In genomic region chr22:38824587-38824986, GRCh38 we compare ENCODE assay signal across 8 cellular contexts. TPM values are rescaled to one million over a fixed set of nuclear protein-coding genes. Genes with fewer than 3 reads are reported as not detected.
A peak's percentile ranks its signal among the peaks of the same experiment; 100 is the strongest.
DNase-seq lines count a peak whose midpoint lies in the region; ATAC-seq and TF ChIP-seq lines count a peak whose summit lies in the region.

No MANE protein-coding gene starts in this region.

- H3K36me3 Mint-ChIP-seq in Calu3 (ENCODE audit: insufficient read depth, unreplicated experiment) = no peaks in the 10 kb centered on the region
- no peaks in the 10 kb centered on the region for H3K36me3 Mint-ChIP-seq in activated CD4-positive, alpha-beta T cell treated with anti-CD3 and anti-CD28 coated beads, Interleukin-2, amount 10 ng/mL, durations not matched to agents 7 days and 5 days (ENCODE audit: low read depth)
- peaks cover 0 to 3% (median 2%) of the 10 kb centered on the region in 3 donors for H3K36me3 Mint-ChIP-seq in naive thymus-derived CD8-positive, alpha-beta T cell

- peaks cover 68% of the 10 kb centered on the region for H3K27me3 Mint-ChIP-seq in Calu3 (ENCODE audit: unreplicated experiment)
- H3K27me3 Mint-ChIP-seq in activated CD4-positive, alpha-beta T cell treated with anti-CD3 and anti-CD28 coated beads, Interleukin-2, amount 10 ng/mL, durations not matched to agents 7 days and 5 days = no peaks in the 10 kb centered on the region
- H3K27me3 Mint-ChIP-seq in naive thymus-derived CD8-positive, alpha-beta T cell = no peaks in the 10 kb centered on the region

- CTCF ChIA-PET in Calu3 (lab: Charles Lee) = no interaction called here
- CTCF ChIA-PET in activated CD4-positive, alpha-beta T cell treated with anti-CD3 and anti-CD28 coated beads, Interleukin-2, amount 10 ng/mL, durations not matched to agents 7 days and 5 days (lab: Charles Lee) = interaction anchor here (0.8 to 1.0 kb wide), 2 partner anchors 15 to 86 kb away, joined by 4 to 5 read pairs; no protein-coding TSS in a partner anchor

- H3K36me3 ChIP-seq in BE2C = no peaks in the 10 kb centered on the region

- no TSS peak for BruUV-seq in Calu3 (replicated peaks; lab: Mats Ljungman, UMichigan)

- no peaks in the 10 kb centered on the region for H3K9me3 Mint-ChIP-seq in Calu3 (ENCODE audit: low read depth, unreplicated experiment)
- H3K9me3 Mint-ChIP-seq in activated CD4-positive, alpha-beta T cell treated with anti-CD3 and anti-CD28 coated beads, Interleukin-2, amount 10 ng/mL, durations not matched to agents 7 days and 5 days = no peaks in the 10 kb centered on the region
- H3K9me3 Mint-ChIP-seq in naive thymus-derived CD8-positive, alpha-beta T cell = no peaks in the 10 kb centered on the region

- POLR2A ChIA-PET in activated CD4-positive, alpha-beta T cell treated with anti-CD3 and anti-CD28 coated beads, Interleukin-2, amount 10 ng/mL, durations not matched to agents 7 days and 5 days (lab: Charles Lee) = no interaction called here
- POLR2A ChIA-PET in naive thymus-derived CD8-positive, alpha-beta T cell (lab: Charles Lee) = interaction anchor here (0.6 kb wide), 1 partner anchor 11 kb away, joined by 4 read pairs; no protein-coding TSS in a partner anchor

- H3K4me1 Mint-ChIP-seq in Calu3 (ENCODE audit: low read depth, unreplicated experiment) = no peaks in the 10 kb centered on the region
- no peaks in the 10 kb centered on the region for H3K4me1 Mint-ChIP-seq in activated CD4-positive, alpha-beta T cell treated with anti-CD3 and anti-CD28 coated beads, Interleukin-2, amount 10 ng/mL, durations not matched to agents 7 days and 5 days
- H3K4me1 Mint-ChIP-seq in naive thymus-derived CD8-positive, alpha-beta T cell = peaks cover 0 to 1% (median 0%) of the 10 kb centered on the region in 4 donors

- peak; percentile 58 for ATAC-seq in esophagus mucosa
- peak; percentile 65 to 68 for ATAC-seq in naive thymus-derived CD8-positive, alpha-beta T cell
- no peak for ATAC-seq in GM21515 (IDR thresholded peaks at IDR 0.05; ENCODE audit: unreplicated experiment)

- no peaks in the 10 kb centered on the region for H3K9me3 ChIP-seq in BE2C

- no peaks in the 10 kb centered on the region for H3K4me1 ChIP-seq in BE2C

- peak; percentile 76 for DNase-seq in Calu3
- peak; percentile 30 for DNase-seq in LNCaP clone FGC (ENCODE audit: low read depth)
- DNase-seq in activated CD4-positive, alpha-beta T cell treated with anti-CD3 and anti-CD28 coated beads, Interleukin-2, amount 10 ng/mL, durations not matched to agents 7 days and 5 days = peak; percentile 78
- peak in 8 of 10 donors; percentile 21 to 67 (median 32) for DNase-seq in naive thymus-derived CD8-positive, alpha-beta T cell
- DNase-seq in COR-L47 (lab: John Stamatoyannopoulos, UW) = no peak
- no peak for DNase-seq in BE2C

- no peaks in the 10 kb centered on the region for H3K27me3 ChIP-seq in BE2C

- no peak overlapping the region for H3K27ac Mint-ChIP-seq in Calu3 (ENCODE audit: unreplicated experiment)
- H3K27ac Mint-ChIP-seq in activated CD4-positive, alpha-beta T cell treated with anti-CD3 and anti-CD28 coated beads, Interleukin-2, amount 10 ng/mL, durations not matched to agents 7 days and 5 days = no peak overlapping the region
- no peak overlapping the region for H3K27ac Mint-ChIP-seq in naive thymus-derived CD8-positive, alpha-beta T cell

- H3K4me3 Mint-ChIP-seq in Calu3 (ENCODE audit: low read depth, unreplicated experiment) = no peak overlapping the region
- no peak overlapping the region for H3K4me3 Mint-ChIP-seq in activated CD4-positive, alpha-beta T cell treated with anti-CD3 and anti-CD28 coated beads, Interleukin-2, amount 10 ng/mL, durations not matched to agents 7 days and 5 days
- H3K4me3 Mint-ChIP-seq in naive thymus-derived CD8-positive, alpha-beta T cell = no peak overlapping the region

- intact Hi-C loops in Calu3 (cut with micrococcal nuclease; ENCODE audit: unreplicated experiment) = no loop called here

- TF ChIP-seq CTCF in Calu3 (IDR thresholded peaks at IDR 0.05; ENCODE audit: unreplicated experiment) (peak; percentile 47), LNCaP clone FGC (IDR thresholded peaks at IDR 0.05; ENCODE audit: control insufficient read depth, extremely low read depth, insufficient read depth) (no peak), BE2C (IDR thresholded peaks at IDR 0.05; ENCODE audit: low read depth, low read length) (no peak)

- H3K4me3 ChIP-seq in LNCaP clone FGC (ENCODE audit: low read depth, low read length) (no peak overlapping the region), BE2C (ENCODE audit: low read depth, low read length) (no peak overlapping the region)

RNA-seq across cellular contexts. Expression of gene NPTXR, which starts 19.2 kb away (rescaled TPM):
- total RNA-seq in Calu3 (2022) = 6.1 and 6.6 TPM in 2 replicates
- total RNA-seq in activated CD4-positive, alpha-beta T cell treated with anti-CD3 and anti-CD28 coated beads, Interleukin-2, amount 10 ng/mL, durations not matched to agents 7 days and 5 days = 1 to 10 TPM; 1.1 to 1.2 TPM
- total RNA-seq in esophagus mucosa = 0.44 TPM
- total RNA-seq in naive thymus-derived CD8-positive, alpha-beta T cell = 10 to 100 TPM; 11.3 to 12.6 TPM
- polyA plus RNA-seq in naive thymus-derived CD8-positive, alpha-beta T cell = 1 to 10 TPM in 1 of 3 donors, under 1 TPM in 2; 0.73 to 1.1 (median 0.87) TPM
- 3.0 TPM for polyA plus RNA-seq in BE2C (2012; ENCODE audit: insufficient read depth, insufficient read length, low read depth)

RNA-seq across cellular contexts. Expression of gene DNAL4, which starts 30.6 kb away (rescaled TPM):
- total RNA-seq in Calu3 (2022) = 14.7 and 15.6 TPM in 2 replicates
- 10 to 100 TPM in 1 of 2 experiments, 1 to 10 TPM in 1; 7.9 to 10.2 TPM for total RNA-seq in activated CD4-positive, alpha-beta T cell treated with anti-CD3 and anti-CD28 coated beads, Interleukin-2, amount 10 ng/mL, durations not matched to agents 7 days and 5 days
- 13.2 TPM for total RNA-seq in esophagus mucosa
- 10 to 100 TPM in 1 of 2 experiments, 1 to 10 TPM in 1; 9.3 to 11.5 TPM for total RNA-seq in naive thymus-derived CD8-positive, alpha-beta T cell
- 10 to 100 TPM; 11.2 to 14.7 (median 13.1) TPM for polyA plus RNA-seq in naive thymus-derived CD8-positive, alpha-beta T cell
- polyA plus RNA-seq in BE2C (2012; ENCODE audit: insufficient read depth, insufficient read length, low read depth) = 41.1 TPM

RNA-seq across cellular contexts. Expression of gene CBX6, which starts 47.4 kb away (rescaled TPM):
- total RNA-seq in Calu3 (2022) (140 and 152 TPM in 2 replicates), esophagus mucosa (5.6 TPM)
- total RNA-seq in activated CD4-positive, alpha-beta T cell treated with anti-CD3 and anti-CD28 coated beads, Interleukin-2, amount 10 ng/mL, durations not matched to agents 7 days and 5 days = 10 to 100 TPM; 56.0 to 60.5 TPM
- total RNA-seq in naive thymus-derived CD8-positive, alpha-beta T cell = 10 to 100 TPM; 66.7 TPM
- 1 to 10 TPM; 5.8 to 6.5 (median 6.4) TPM for polyA plus RNA-seq in naive thymus-derived CD8-positive, alpha-beta T cell
- polyA plus RNA-seq in BE2C (2012; ENCODE audit: insufficient read depth, insufficient read length, low read depth) = 69.0 TPM

Comparison
In these comparisons a context has a peak if more than half of its experiments do, and no peak if none do; other contexts are left out.
1. DNase-seq: peak in Calu3 (single experiment), LNCaP clone FGC (single experiment), activated CD4-positive, alpha-beta T cell treated with anti-CD3 and anti-CD28 coated beads, Interleukin-2, amount 10 ng/mL, durations not matched to agents 7 days and 5 days (single experiment) and naive thymus-derived CD8-positive, alpha-beta T cell (8 of 10); none in COR-L47 (single experiment) and BE2C (single experiment).